ENCODE assay signal across 1 cellular context in genomic region chr6:26556263-26557070, GRCh38.
TF ChIP-seq lines count a peak whose summit lies in the region.

No MANE protein-coding gene starts in this region.

TF ChIP-seq in H1, 55 proteins besides CTCF, POLR2A, EP300 and RAD21 (continued from another document):
- TF ChIP-seq ATF2 (IDR thresholded peaks at IDR 0.05; ENCODE audit: low read length) = peak; percentile 91
- TF ChIP-seq ASH2L (IDR thresholded peaks at IDR 0.05; ENCODE audit: low read length) = peak; percentile 20
- TF ChIP-seq, protein P1, sequence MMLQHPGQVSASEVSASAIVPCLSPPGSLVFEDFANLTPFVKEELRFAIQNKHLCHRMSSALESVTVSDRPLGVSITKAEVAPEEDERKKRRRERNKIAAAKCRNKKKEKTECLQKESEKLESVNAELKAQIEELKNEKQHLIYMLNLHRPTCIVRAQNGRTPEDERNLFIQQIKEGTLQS (IDR thresholded peaks at IDR 0.05; ENCODE audit: insufficient read depth, low read depth, low read length) = no peak
- TF ChIP-seq TEAD4 (IDR thresholded peaks at IDR 0.05; ENCODE audit: low read depth, low read length) = peak; percentile 80
- TF ChIP-seq TBP (IDR thresholded peaks at IDR 0.05; ENCODE audit: low read depth, low read length) = peak; percentile 99
- no peak for TF ChIP-seq SIX5 (IDR thresholded peaks at IDR 0.05; ENCODE audit: low read depth, low read length)
TF ChIP-seq in H1: peak in this region for 10.
